ENCODE assay signal across 1 cellular context in the genomic region with DNA sequence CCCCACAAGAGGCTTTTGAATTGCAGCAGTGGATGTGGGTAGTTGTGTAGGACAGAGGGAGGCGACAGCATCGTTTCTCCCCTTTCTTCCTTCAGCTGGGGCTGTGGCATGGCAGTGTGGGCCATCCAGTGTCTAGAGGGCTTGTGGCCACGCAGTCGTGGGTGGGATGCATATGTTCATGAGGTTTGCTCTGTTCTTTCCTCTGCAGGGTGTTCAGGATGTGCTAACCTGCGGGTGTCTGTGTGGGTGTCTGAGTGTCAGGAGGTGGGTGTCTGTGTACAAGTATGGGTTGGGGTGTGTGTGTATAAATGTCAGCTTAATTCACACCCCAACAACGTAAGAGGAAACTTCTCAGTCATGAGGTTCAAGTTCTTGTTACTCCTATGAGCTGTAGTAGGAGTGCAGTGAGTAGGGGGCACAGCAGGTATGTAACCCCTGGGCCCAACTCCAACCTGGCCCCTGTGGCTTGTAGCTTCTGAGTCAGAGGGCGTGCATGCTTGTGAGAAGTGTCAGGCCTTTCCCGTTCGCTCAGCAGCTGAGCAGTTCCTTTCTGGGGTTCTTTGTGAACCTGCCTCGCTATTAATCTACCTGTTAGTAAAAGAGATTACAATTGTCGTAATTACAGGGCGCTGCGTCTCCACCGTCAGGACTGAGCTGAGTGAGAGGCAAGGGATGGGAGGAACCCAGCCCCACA.
TF ChIP-seq lines count a peak whose summit lies in the region.

No MANE protein-coding gene starts in this region.

TF ChIP-seq in HepG2, 621 proteins besides CTCF, POLR2A, EP300 and RAD21:
- TF ChIP-seq, protein P1, sequence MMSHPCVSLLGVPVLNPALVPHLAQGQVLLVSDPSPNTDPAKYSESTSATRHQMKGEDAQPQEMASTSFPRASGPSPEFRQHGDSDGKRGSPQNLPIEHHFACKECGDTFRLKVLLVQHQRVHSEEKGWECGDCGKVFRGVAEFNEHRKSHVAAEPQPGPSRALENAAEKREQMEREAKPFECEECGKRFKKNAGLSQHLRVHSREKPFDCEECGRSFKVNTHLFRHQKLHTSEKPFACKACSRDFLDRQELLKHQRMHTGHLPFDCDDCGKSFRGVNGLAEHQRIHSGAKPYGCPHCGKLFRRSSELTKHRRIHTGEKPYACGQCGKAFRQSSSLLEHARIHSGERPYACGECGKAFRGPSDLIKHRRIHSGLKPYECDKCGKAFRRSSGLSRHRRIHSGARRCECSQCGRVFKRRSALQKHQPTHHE (CRISPR knock-in tag; IDR thresholded peaks at IDR 0.05; ENCODE audit: borderline replicate concordance), result no peak
- TF ChIP-seq, protein P2, sequence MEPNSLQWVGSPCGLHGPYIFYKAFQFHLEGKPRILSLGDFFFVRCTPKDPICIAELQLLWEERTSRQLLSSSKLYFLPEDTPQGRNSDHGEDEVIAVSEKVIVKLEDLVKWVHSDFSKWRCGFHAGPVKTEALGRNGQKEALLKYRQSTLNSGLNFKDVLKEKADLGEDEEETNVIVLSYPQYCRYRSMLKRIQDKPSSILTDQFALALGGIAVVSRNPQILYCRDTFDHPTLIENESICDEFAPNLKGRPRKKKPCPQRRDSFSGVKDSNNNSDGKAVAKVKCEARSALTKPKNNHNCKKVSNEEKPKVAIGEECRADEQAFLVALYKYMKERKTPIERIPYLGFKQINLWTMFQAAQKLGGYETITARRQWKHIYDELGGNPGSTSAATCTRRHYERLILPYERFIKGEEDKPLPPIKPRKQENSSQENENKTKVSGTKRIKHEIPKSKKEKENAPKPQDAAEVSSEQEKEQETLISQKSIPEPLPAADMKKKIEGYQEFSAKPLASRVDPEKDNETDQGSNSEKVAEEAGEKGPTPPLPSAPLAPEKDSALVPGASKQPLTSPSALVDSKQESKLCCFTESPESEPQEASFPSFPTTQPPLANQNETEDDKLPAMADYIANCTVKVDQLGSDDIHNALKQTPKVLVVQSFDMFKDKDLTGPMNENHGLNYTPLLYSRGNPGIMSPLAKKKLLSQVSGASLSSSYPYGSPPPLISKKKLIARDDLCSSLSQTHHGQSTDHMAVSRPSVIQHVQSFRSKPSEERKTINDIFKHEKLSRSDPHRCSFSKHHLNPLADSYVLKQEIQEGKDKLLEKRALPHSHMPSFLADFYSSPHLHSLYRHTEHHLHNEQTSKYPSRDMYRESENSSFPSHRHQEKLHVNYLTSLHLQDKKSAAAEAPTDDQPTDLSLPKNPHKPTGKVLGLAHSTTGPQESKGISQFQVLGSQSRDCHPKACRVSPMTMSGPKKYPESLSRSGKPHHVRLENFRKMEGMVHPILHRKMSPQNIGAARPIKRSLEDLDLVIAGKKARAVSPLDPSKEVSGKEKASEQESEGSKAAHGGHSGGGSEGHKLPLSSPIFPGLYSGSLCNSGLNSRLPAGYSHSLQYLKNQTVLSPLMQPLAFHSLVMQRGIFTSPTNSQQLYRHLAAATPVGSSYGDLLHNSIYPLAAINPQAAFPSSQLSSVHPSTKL (CRISPR knock-in tag; IDR thresholded peaks at IDR 0.05), result no peak
- TF ChIP-seq ZNF143 (CRISPR knock-in tag; IDR thresholded peaks at IDR 0.05) (no peak), ARHGAP35 (CRISPR knock-in tag; IDR thresholded peaks at IDR 0.05; ENCODE audit: borderline replicate concordance) (no peak), THYN1 (CRISPR knock-in tag; IDR thresholded peaks at IDR 0.05; ENCODE audit: borderline replicate concordance, low read depth) (no peak), ZNF30 (CRISPR knock-in tag; IDR thresholded peaks at IDR 0.05) (no peak), ZSCAN12 (CRISPR knock-in tag; IDR thresholded peaks at IDR 0.05) (no peak), ZKSCAN1 (IDR thresholded peaks at IDR 0.05; ENCODE audit: low read length) (no peak), SP1 (IDR thresholded peaks at IDR 0.05) (no peak), SP1 (CRISPR knock-in tag; IDR thresholded peaks at IDR 0.05) (no peak)
